17 cellular contexts compared by ENCODE assay signal in genomic region chr1:36656271-36656670, GRCh38.
DNase-seq lines count a peak whose midpoint lies in the region; ATAC-seq and TF ChIP-seq lines count a peak whose summit lies in the region.
"Had no signal": no experiment of that assay in that cellular context is flagged by ENCODE, and none has a peak within 500 bp of the region (broad histone marks: within the 10 kb centered on the region; RNA-seq: fewer than 3 reads in every experiment).

No MANE protein-coding gene starts in this region.

- peaks cover 9% of the 10 kb centered on the region for H3K4me1 Mint-ChIP-seq in activated CD8-positive, alpha-beta memory T cell treated with anti-CD3 and anti-CD28 coated beads, Interleukin-2, amount 10 ng/mL, durations not matched to agents 7 days and 5 days
- H3K4me1 Mint-ChIP-seq in endodermal cell, result peaks cover 7% of the 10 kb centered on the region
- H3K4me1 Mint-ChIP-seq in activated naive CD4-positive, alpha-beta T cell treated with anti-CD3 and anti-CD28 coated beads, Interleukin-2, amount 10 ng/mL, durations not matched to agents 7 days and 5 days, result no peaks in the 10 kb centered on the region
- H3K4me1 Mint-ChIP-seq: CD14-positive monocyte had no signal

- intact Hi-C loops in posterior vena cava (cut with DNase I), result no loop called here
- intact Hi-C loops in thyroid gland (cut with DNase I), result no loop called here

- no peaks in the 10 kb centered on the region for H3K9me3 ChIP-seq in BLaER1 treated with 17β-estradiol and CSF1 and Interleukin-3, amounts not matched to agents 10 nM and 100 nM (replicated peaks in 1 of 11)
- H3K9me3 ChIP-seq in endodermal cell (ENCODE audit: control insufficient read depth, low read length), result no peaks in the 10 kb centered on the region
- H3K9me3 ChIP-seq in thyroid gland, result no peaks in the 10 kb centered on the region

- H3K9ac ChIP-seq in BLaER1 treated with 17β-estradiol and CSF1 and Interleukin-3, amounts not matched to agents 10 nM and 100 nM, result no peak overlapping the region; a peak in 1 of 22 replicates
- no peak overlapping the region for H3K9ac ChIP-seq in endodermal cell (ENCODE audit: extremely low read depth, low read length, poor library complexity, severe bottlenecking)

- WGBS in endodermal cell (ENCODE audit: insufficient coverage in 1 of 2, insufficient read length in 1 of 2), 2 experiments, result 81 to 94% methylated on average over 2 of the region's 2 CpGs
- 72 to 81% methylated on average over 2 of the region's 2 CpGs for WGBS in thyroid gland, 2 donors

- H3K27ac ChIP-seq in BLaER1 treated with 17β-estradiol and CSF1 and Interleukin-3, amounts not matched to agents 10 nM and 100 nM, result peak overlapping the region in 6 of 11 experiments; percentile 2 to 41 (median 26); a peak in 4 of 22 replicates
- H3K27ac ChIP-seq in endodermal cell (ENCODE audit: low read depth, low read length) (no peak overlapping the region), thyroid gland (no peak overlapping the region)

- ATAC-seq in activated CD8-positive, alpha-beta memory T cell treated with anti-CD3 and anti-CD28 coated beads, Interleukin-2, amount 10 ng/mL, durations not matched to agents 7 days and 5 days, result no peak
- ATAC-seq: HCT116 had no signal

- no peaks in the 10 kb centered on the region for H3K36me3 Mint-ChIP-seq in activated CD8-positive, alpha-beta memory T cell treated with anti-CD3 and anti-CD28 coated beads, Interleukin-2, amount 10 ng/mL, durations not matched to agents 7 days and 5 days
- no peaks in the 10 kb centered on the region for H3K36me3 Mint-ChIP-seq in endodermal cell (ENCODE audit: low read depth)
- H3K36me3 Mint-ChIP-seq in activated naive CD4-positive, alpha-beta T cell treated with anti-CD3 and anti-CD28 coated beads, Interleukin-2, amount 10 ng/mL, durations not matched to agents 7 days and 5 days, result no peaks in the 10 kb centered on the region
- H3K36me3 Mint-ChIP-seq: CD14-positive monocyte; CD4-positive, alpha-beta memory T cell had no signal

- no peaks in the 10 kb centered on the region for H3K9me3 Mint-ChIP-seq in activated CD8-positive, alpha-beta memory T cell treated with anti-CD3 and anti-CD28 coated beads, Interleukin-2, amount 10 ng/mL, durations not matched to agents 7 days and 5 days (ENCODE audit: low read depth)
- no peaks in the 10 kb centered on the region for H3K9me3 Mint-ChIP-seq in endodermal cell
- H3K9me3 Mint-ChIP-seq in activated naive CD4-positive, alpha-beta T cell treated with anti-CD3 and anti-CD28 coated beads, Interleukin-2, amount 10 ng/mL, durations not matched to agents 7 days and 5 days, result no peaks in the 10 kb centered on the region
- H3K9me3 Mint-ChIP-seq: CD4-positive, alpha-beta memory T cell had no signal

- TF ChIP-seq CTCF in endodermal cell (conservative IDR thresholded peaks at IDR 0.05), result no peak
- no peak for TF ChIP-seq CTCF in thyroid gland (IDR thresholded peaks at IDR 0.05)

- no peak overlapping the region for H3K4me3 ChIP-seq in BLaER1 treated with 17β-estradiol and CSF1 and Interleukin-3, amounts not matched to agents 10 nM and 100 nM
- no peak overlapping the region for H3K4me3 ChIP-seq in endodermal cell (ENCODE audit: low read length)
- H3K4me3 ChIP-seq in thyroid gland (replicated peaks in 1 of 3), result no peak overlapping the region

- no peaks in the 10 kb centered on the region for H3K27me3 ChIP-seq in BLaER1 treated with 17β-estradiol and CSF1 and Interleukin-3, amounts not matched to agents 10 nM and 100 nM
- H3K27me3 ChIP-seq in endodermal cell (ENCODE audit: control insufficient read depth, insufficient read depth, low read length, poor library complexity, severe bottlenecking), result peaks cover 17% of the 10 kb centered on the region
- no peaks in the 10 kb centered on the region for H3K27me3 ChIP-seq in thyroid gland

- H3K4me1 ChIP-seq in BLaER1 treated with 17β-estradiol and CSF1 and Interleukin-3, amounts not matched to agents 10 nM and 100 nM, result peaks cover 23 to 61% (median 39%) of the 10 kb centered on the region in 10 experiments
- no peaks in the 10 kb centered on the region for H3K4me1 ChIP-seq in endodermal cell (ENCODE audit: control insufficient read depth, insufficient read depth, low read length)
- peaks cover 3 to 19% of the 10 kb centered on the region in 2 donors for H3K4me1 ChIP-seq in thyroid gland

- 0 out of 22 replicates have a peak, but pooled peaks cover 0 to 3% (median 0%) of the 10 kb centered on the region in 11 experiments for H4K20me1 ChIP-seq in BLaER1 treated with 17β-estradiol and CSF1 and Interleukin-3, amounts not matched to agents 10 nM and 100 nM

- H3K27me3 Mint-ChIP-seq in activated CD8-positive, alpha-beta memory T cell treated with anti-CD3 and anti-CD28 coated beads, Interleukin-2, amount 10 ng/mL, durations not matched to agents 7 days and 5 days, result peaks cover 41% of the 10 kb centered on the region
- peaks cover 28% of the 10 kb centered on the region for H3K27me3 Mint-ChIP-seq in endodermal cell (ENCODE audit: insufficient read depth)
- H3K27me3 Mint-ChIP-seq in activated naive CD4-positive, alpha-beta T cell treated with anti-CD3 and anti-CD28 coated beads, Interleukin-2, amount 10 ng/mL, durations not matched to agents 7 days and 5 days, result peaks cover 48% of the 10 kb centered on the region

- H3K36me3 ChIP-seq in BLaER1 treated with 17β-estradiol and CSF1 and Interleukin-3, amounts not matched to agents 10 nM and 100 nM, result no peaks in the 10 kb centered on the region
- H3K36me3 ChIP-seq in endodermal cell (ENCODE audit: control insufficient read depth, insufficient read depth, low read length) (no peaks in the 10 kb centered on the region), thyroid gland (no peaks in the 10 kb centered on the region)

- CTCF ChIA-PET in activated CD8-positive, alpha-beta memory T cell treated with anti-CD3 and anti-CD28 coated beads, Interleukin-2, amount 10 ng/mL, durations not matched to agents 7 days and 5 days (lab: Charles Lee), result no interaction called here
- CTCF ChIA-PET in activated naive CD4-positive, alpha-beta T cell treated with anti-CD3 and anti-CD28 coated beads, Interleukin-2, amount 10 ng/mL, durations not matched to agents 7 days and 5 days (lab: Charles Lee), result no interaction called here

- no peak for TF ChIP-seq POLR2A in thyroid gland (IDR thresholded peaks at IDR 0.05)

- DNase-seq in activated CD8-positive, alpha-beta memory T cell treated with anti-CD3 and anti-CD28 coated beads for 24 hours, result peak; percentile 26
- DNase-seq in activated CD8-positive, alpha-beta memory T cell treated with anti-CD3 and anti-CD28 coated beads, Interleukin-2, amount 10 ng/mL, durations not matched to agents 7 days and 5 days, result no peak
- DNase-seq in endodermal cell (peak; percentile 19), posterior vena cava (ENCODE audit: low spot score) (peak; percentile 34), thyroid gland (no peak)
- no peak for DNase-seq in stimulated activated CD8-positive, alpha-beta memory T cell treated with anti-CD3 and anti-CD28 coated beads, Interleukin-4, amount 100 ng/mL, for 48 hours
- DNase-seq in activated naive CD4-positive, alpha-beta T cell treated with anti-CD3 and anti-CD28 coated beads, Interleukin-2, amount 10 ng/mL, durations not matched to agents 7 days and 5 days, result no peak
- DNase-seq: 8988T; CD4-positive, alpha-beta memory T cell; DMS153; DMS79 treated with DMSO at 0.1 percent for 48 hours; GF-D8; GOT3; H7 had no signal

- no peak overlapping the region for H3K4me3 Mint-ChIP-seq in activated CD8-positive, alpha-beta memory T cell treated with anti-CD3 and anti-CD28 coated beads, Interleukin-2, amount 10 ng/mL, durations not matched to agents 7 days and 5 days
- H3K4me3 Mint-ChIP-seq in endodermal cell, result no peak overlapping the region
- no peak overlapping the region for H3K4me3 Mint-ChIP-seq in activated naive CD4-positive, alpha-beta T cell treated with anti-CD3 and anti-CD28 coated beads, Interleukin-2, amount 10 ng/mL, durations not matched to agents 7 days and 5 days
- H3K4me3 Mint-ChIP-seq: CD14-positive monocyte; CD4-positive, alpha-beta memory T cell had no signal

- peak overlapping the region in 10 of 11 experiments; percentile 3 to 75 (median 61); a peak in 16 of 22 replicates for H3K4me2 ChIP-seq in BLaER1 treated with 17β-estradiol and CSF1 and Interleukin-3, amounts not matched to agents 10 nM and 100 nM

- no peak overlapping the region for H3K27ac Mint-ChIP-seq in activated CD8-positive, alpha-beta memory T cell treated with anti-CD3 and anti-CD28 coated beads, Interleukin-2, amount 10 ng/mL, durations not matched to agents 7 days and 5 days
- no peak overlapping the region for H3K27ac Mint-ChIP-seq in endodermal cell
- H3K27ac Mint-ChIP-seq in activated naive CD4-positive, alpha-beta T cell treated with anti-CD3 and anti-CD28 coated beads, Interleukin-2, amount 10 ng/mL, durations not matched to agents 7 days and 5 days, result no peak overlapping the region
- H3K27ac Mint-ChIP-seq: CD4-positive, alpha-beta memory T cell had no signal

Comparison
In these comparisons a context has a peak if more than half of its experiments do, and no peak if none do; other contexts are left out.
1. DNase-seq: peak in activated CD8-positive, alpha-beta memory T cell treated with anti-CD3 and anti-CD28 coated beads for 24 hours (single experiment), endodermal cell (single experiment) and posterior vena cava (single experiment); none in activated CD8-positive, alpha-beta memory T cell treated with anti-CD3 and anti-CD28 coated beads, Interleukin-2, amount 10 ng/mL, durations not matched to agents 7 days and 5 days (single experiment), stimulated activated CD8-positive, alpha-beta memory T cell treated with anti-CD3 and anti-CD28 coated beads, Interleukin-4, amount 100 ng/mL, for 48 hours (single experiment), thyroid gland (0 of 2) and activated naive CD4-positive, alpha-beta T cell treated with anti-CD3 and anti-CD28 coated beads, Interleukin-2, amount 10 ng/mL, durations not matched to agents 7 days and 5 days (single experiment).
2. H3K27ac ChIP-seq: peak in BLaER1 treated with 17β-estradiol and CSF1 and Interleukin-3, amounts not matched to agents 10 nM and 100 nM (6 of 11); none in endodermal cell (single experiment) and thyroid gland (0 of 3).